Comparison of ENCODE assay signal across 15 cellular contexts in genomic region chr15:23425327-23425726, GRCh38. TPM values are rescaled to one million over a fixed set of nuclear protein-coding genes. Genes with fewer than 3 reads are reported as not detected.
"Had no signal": no experiment of that assay in that cellular context is flagged by ENCODE, and none has a peak within 500 bp of the region (broad histone marks: within the 10 kb centered on the region; RNA-seq: fewer than 3 reads in every experiment).

No MANE protein-coding gene starts in this region.

RNA-seq across cellular contexts. Expression of gene GOLGA6L2, which starts 21.7 kb away (rescaled TPM):
- total RNA-seq: activated B cell treated with CpG ODN at 0.5 μM for 24 hours; activated CD4-positive, alpha-beta memory T cell treated with anti-CD3 and anti-CD28 coated beads for 36 hours; activated CD4-positive, alpha-beta memory T cell treated with anti-CD3 and anti-CD28 coated beads, Interleukin-2, amount 10 ng/mL, durations not matched to agents 7 days and 5 days; activated CD4-positive, alpha-beta T cell treated with anti-CD3 and anti-CD28 coated beads for 36 hours; activated CD4-positive, alpha-beta T cell treated with anti-CD3 and anti-CD28 coated beads, Interleukin-2, amount 10 ng/mL, durations not matched to agents 24 days and 14 days; activated CD4-positive, alpha-beta T cell treated with anti-CD3 and anti-CD28 coated beads, Interleukin-2, amount 10 ng/mL, durations not matched to agents 7 days and 5 days; activated CD8-positive, alpha-beta memory T cell treated with anti-CD3 and anti-CD28 coated beads for 36 hours; activated CD8-positive, alpha-beta memory T cell treated with anti-CD3 and anti-CD28 coated beads, Interleukin-2, amount 10 ng/mL, durations not matched to agents 7 days and 5 days; activated CD8-positive, alpha-beta T cell treated with anti-CD3 and anti-CD28 coated beads for 36 hours; activated CD8-positive, alpha-beta T cell treated with anti-CD3 and anti-CD28 coated beads, Interleukin-2, amount 10 ng/mL, durations not matched to agents 7 days and 5 days; T-cell; T-helper 1 cell treated with Interleukin-12 subunit alpha and Interleukin-12 subunit beta and Interleukin-4 antibody, amounts not matched to agents 30 ng/mL and 1 ng/mL, for 36 hours; T-helper 17 cell; T-helper 2 cell treated with Interferon-gamma antibody and Interleukin-4, amounts not matched to agents 100 ng/mL and 5 ng/mL, for 36 hours; WTC11 had no signal
